Comparison of ENCODE assay signal across 8 cellular contexts in the genomic region with DNA sequence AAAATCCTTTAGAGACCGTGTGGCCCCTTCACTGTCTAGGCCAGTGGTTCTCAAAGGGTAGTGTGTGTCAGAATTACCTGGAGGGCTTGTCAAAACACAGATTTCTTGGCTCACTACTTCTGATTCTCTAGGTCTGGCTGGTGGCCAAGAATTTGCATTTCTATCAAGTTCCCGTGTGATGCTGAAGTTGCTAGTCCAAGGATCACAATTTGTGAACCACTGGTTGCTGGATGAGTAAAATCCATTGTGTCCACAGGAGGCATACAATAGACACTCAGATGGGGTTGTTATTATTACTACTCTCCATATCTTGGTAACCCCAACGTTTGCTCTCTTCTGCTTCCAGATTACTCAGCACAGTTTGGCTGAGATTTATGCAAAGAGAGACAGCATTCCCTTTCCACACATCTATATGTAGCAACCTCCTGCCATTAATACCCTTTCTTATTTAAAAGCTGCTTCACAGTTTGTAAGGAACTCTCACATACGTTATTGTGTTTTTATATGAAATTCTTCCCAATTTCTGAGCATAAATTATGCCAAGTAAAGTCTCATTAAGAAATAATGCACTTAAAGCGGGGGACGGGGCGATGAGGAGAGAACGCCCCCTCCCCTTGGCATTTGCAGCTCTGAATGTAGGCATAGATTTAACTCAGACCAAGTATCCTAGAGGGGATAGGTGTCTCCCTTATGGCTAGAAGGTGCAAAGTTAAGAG. TPM values are rescaled to one million over a fixed set of nuclear protein-coding genes. Genes with fewer than 3 reads are reported as not detected.
DNase-seq lines count a peak whose midpoint lies in the region; ATAC-seq and TF ChIP-seq lines count a peak whose summit lies in the region.

No MANE protein-coding gene starts in this region.

- peak overlapping the region; percentile 97 for H2AFZ ChIP-seq in IMR-90 (replicated peaks; ENCODE audit: low read length, poor library complexity)

- WGBS in IMR-90 (ENCODE audit: extremely low coverage in 2 of 2, insufficient read length in 1 of 2), 2 experiments: 63% methylated on average over 1 of the region's 8 CpGs; no CpG with 5 or more reads in 1 of the 2 experiments

- peak overlapping the region; percentile 48 for H3K14ac ChIP-seq in IMR-90 (replicated peaks; ENCODE audit: low read depth, low read length)

- no peak for ATAC-seq in CD4-positive, CD25-positive, alpha-beta regulatory T cell (ENCODE audit: low read depth in 2 of 2)
- ATAC-seq in IMR-90 (ENCODE audit: low read depth) (no peak), GM21515 (IDR thresholded peaks at IDR 0.05; ENCODE audit: unreplicated experiment) (no peak)
- ATAC-seq in activated T-helper 17 cell treated with anti-CD3 and anti-CD28 coated beads, Interleukin-2, amount 50 U/mL, for 72 hours (replicated peaks): peak; percentile 14

- peak overlapping the region; percentile 65 for H3K9ac ChIP-seq in IMR-90 (ENCODE audit: low read depth, low read length)

- H3K4ac ChIP-seq in IMR-90 (ENCODE audit: low read depth, low read length): peak overlapping the region; percentile 41

- intact Hi-C loops in IMR-90 (cut with micrococcal nuclease): loop anchor here (1.0 to 5.0 kb wide), 2 partner anchors 85 to 105 kb away; no protein-coding TSS in a partner anchor

- TF ChIP-seq CTCF in IMR-90 (conservative IDR thresholded peaks at IDR 0.05; ENCODE audit: low read depth, low read length): 0 out of 2 replicates have a peak, but pooled peaks have one; percentile 4

- no peaks in the 10 kb centered on the region for H3K36me3 Mint-ChIP-seq in CD4-positive, CD25-positive, alpha-beta regulatory T cell
- no peaks in the 10 kb centered on the region for H3K36me3 Mint-ChIP-seq in activated T-helper 17 cell treated with anti-CD3 and anti-CD28 coated beads, Interleukin-2, amount 50 U/mL, for 72 hours (ENCODE audit: low read depth)

- peak overlapping the region; percentile 32 to 51; a peak in 2 of 4 replicates for H4K8ac ChIP-seq in IMR-90 (ENCODE audit: low read depth in 2 of 2, low read length in 2 of 2)

- no peaks in the 10 kb centered on the region for H3K79me1 ChIP-seq in IMR-90 (ENCODE audit: low read depth in 1 of 2, low read length in 2 of 2)

- in situ Hi-C loops in IMR-90 (cut with MboI; ENCODE audit: low sequenced_read_pairs): no loop called here

- POLR2A ChIA-PET in IMR-90 (lab: Charles Lee; ENCODE audit: unreplicated experiment): interaction anchor here (1.0 kb wide), 1 partner anchor 41 kb away, joined by 4 read pairs; no protein-coding TSS in a partner anchor

- no peak for TF ChIP-seq RAD21 in IMR-90 (IDR thresholded peaks at IDR 0.05; ENCODE audit: low read length)

- H2AK5ac ChIP-seq in IMR-90 (ENCODE audit: low read depth, low read length): no peak overlapping the region

- H2BK5ac ChIP-seq in IMR-90 (ENCODE audit: low read depth, low read length, poor library complexity, severe bottlenecking): no peak overlapping the region

- H3K27ac ChIP-seq in CD4-positive, CD25-positive, alpha-beta regulatory T cell (ENCODE audit: insufficient read depth, low read length, poor library complexity, severe bottlenecking): no peak overlapping the region
- H3K27ac ChIP-seq in IMR-90 (ENCODE audit: insufficient read depth, low read length) (no peak overlapping the region; the same call in 1 of the 2 replicates), skin epidermis (peak overlapping the region in 12 of 21 experiments; percentile 18 to 64 (median 42))

- no peaks in the 10 kb centered on the region for H3K9me3 ChIP-seq in CD4-positive, CD25-positive, alpha-beta regulatory T cell (ENCODE audit: control insufficient read depth in 2 of 2, low read length in 2 of 2)
- H3K9me3 ChIP-seq in IMR-90 (ENCODE audit: control insufficient read depth, insufficient read depth, low read length): no peaks in the 10 kb centered on the region

- peak overlapping the region; percentile 95 for H3K4me2 ChIP-seq in IMR-90 (ENCODE audit: low read depth, low read length)

- dilution Hi-C loops in IMR-90 (cut with HindIII; ENCODE audit: low sequenced_read_pairs, unreplicated experiment): no loop called here

- peak overlapping the region; percentile 11; the same call in 1 of the 2 replicates for H3K18ac ChIP-seq in IMR-90 (ENCODE audit: low read depth, low read length)

- peak overlapping the region; percentile 6 for H3K4me3 ChIP-seq in CD4-positive, CD25-positive, alpha-beta regulatory T cell (ENCODE audit: low read depth, low read length)
- peak overlapping the region; percentile 90 for H3K4me3 ChIP-seq in IMR-90 (ENCODE audit: insufficient read depth, low read depth, low read length)
- peak overlapping the region; percentile 58 for H3K4me3 ChIP-seq in iPS-11a (ENCODE audit: low read depth, low read length)
- H3K4me3 ChIP-seq in skin epidermis: peak overlapping the region; percentile 40 to 56 (median 47)

- peak overlapping the region; percentile 40; the same call in 1 of the 2 replicates for H2BK20ac ChIP-seq in IMR-90 (ENCODE audit: low read depth, low read length)

- no peak overlapping the region; the same call in 2 of the 3 replicates for H2BK15ac ChIP-seq in IMR-90 (ENCODE audit: low read depth, low read length)

- peaks cover 47% of the 10 kb centered on the region for H3K27me3 ChIP-seq in CD4-positive, CD25-positive, alpha-beta regulatory T cell (ENCODE audit: control insufficient read depth, insufficient read depth, low read length)
- H3K27me3 ChIP-seq in IMR-90 (ENCODE audit: control insufficient read depth, insufficient read depth, low read length): no peaks in the 10 kb centered on the region

- no TSS peak for BruUV-seq in IMR-90 (replicated peaks; lab: Mats Ljungman, UMichigan)

- H4K91ac ChIP-seq in IMR-90 (ENCODE audit: insufficient read depth, low read depth, low read length): no peak overlapping the region

- DNase-seq in CD4-positive, CD25-positive, alpha-beta regulatory T cell: no peak
- peak; percentile 43 for DNase-seq in IMR-90
- no peak for DNase-seq in C1 segment of cervical spinal cord (lab: John Stamatoyannopoulos, UW)
- DNase-seq in COR-L47 (lab: John Stamatoyannopoulos, UW): no peak

- no peak for TF ChIP-seq POLR2A in IMR-90 (IDR thresholded peaks at IDR 0.05; ENCODE audit: low read depth, low read length)

- H3K9me1 ChIP-seq in IMR-90 (ENCODE audit: insufficient read depth, low read length): peaks cover 8% of the 10 kb centered on the region; the same call in 1 of the 2 replicates

- peaks cover 73% of the 10 kb centered on the region for H3K27me3 Mint-ChIP-seq in CD4-positive, CD25-positive, alpha-beta regulatory T cell
- peaks cover 9% of the 10 kb centered on the region for H3K27me3 Mint-ChIP-seq in activated T-helper 17 cell treated with anti-CD3 and anti-CD28 coated beads, Interleukin-2, amount 50 U/mL, for 72 hours

- peak overlapping the region; percentile 71; the same call in 1 of the 2 replicates for H2BK120ac ChIP-seq in IMR-90 (ENCODE audit: low read depth, low read length)

- peaks cover 0 to 27% (median 22%) of the 10 kb centered on the region in 4 donors for H3K4me1 Mint-ChIP-seq in CD4-positive, CD25-positive, alpha-beta regulatory T cell
- H3K4me1 Mint-ChIP-seq in activated T-helper 17 cell treated with anti-CD3 and anti-CD28 coated beads, Interleukin-2, amount 50 U/mL, for 72 hours: peaks cover 20% of the 10 kb centered on the region

- peaks cover 28% of the 10 kb centered on the region for H3K4me1 ChIP-seq in CD4-positive, CD25-positive, alpha-beta regulatory T cell (ENCODE audit: control insufficient read depth, insufficient read depth, low read length, poor library complexity, severe bottlenecking)
- H3K4me1 ChIP-seq in IMR-90 (ENCODE audit: control insufficient read depth, insufficient read depth, low read length): peaks cover 14% of the 10 kb centered on the region

- peak overlapping the region; percentile 14 to 91 (median 80) for H3K4me3 Mint-ChIP-seq in CD4-positive, CD25-positive, alpha-beta regulatory T cell
- H3K4me3 Mint-ChIP-seq in activated T-helper 17 cell treated with anti-CD3 and anti-CD28 coated beads, Interleukin-2, amount 50 U/mL, for 72 hours: peak overlapping the region; percentile 85

- peaks cover 0 to 3% (median 0%) of the 10 kb centered on the region in 7 donors for H3K9me3 Mint-ChIP-seq in CD4-positive, CD25-positive, alpha-beta regulatory T cell
- H3K9me3 Mint-ChIP-seq in activated T-helper 17 cell treated with anti-CD3 and anti-CD28 coated beads, Interleukin-2, amount 50 U/mL, for 72 hours: no peaks in the 10 kb centered on the region

- peak overlapping the region; percentile 59; the same call in 1 of the 2 replicates for H3K56ac ChIP-seq in IMR-90 (ENCODE audit: extremely low read depth, insufficient read depth, low read length)

- H3K23ac ChIP-seq in IMR-90 (ENCODE audit: low read depth, low read length): peak overlapping the region; percentile 68

- no peaks in the 10 kb centered on the region for H3K36me3 ChIP-seq in CD4-positive, CD25-positive, alpha-beta regulatory T cell (ENCODE audit: control insufficient read depth, insufficient read depth, low read length)
- no peaks in the 10 kb centered on the region for H3K36me3 ChIP-seq in IMR-90 (ENCODE audit: control insufficient read depth, insufficient read depth, low read length)

- H2AK9ac ChIP-seq in IMR-90 (replicated peaks; ENCODE audit: low read depth, low read length, poor library complexity): peak overlapping the region; percentile 67

- CTCF ChIA-PET in IMR-90 (lab: Yijun Ruan, JAX): no interaction called here

- peak overlapping the region; percentile 55 for H4K5ac ChIP-seq in IMR-90 (ENCODE audit: low read depth, low read length)

- H4K20me1 ChIP-seq in IMR-90 (ENCODE audit: insufficient read depth, low read length): no peaks in the 10 kb centered on the region; the same call in 1 of the 2 replicates

- peak overlapping the region in 1 of 3 donors; percentile 3 for H3K27ac Mint-ChIP-seq in CD4-positive, CD25-positive, alpha-beta regulatory T cell
- H3K27ac Mint-ChIP-seq in activated T-helper 17 cell treated with anti-CD3 and anti-CD28 coated beads, Interleukin-2, amount 50 U/mL, for 72 hours: no peak overlapping the region

TF ChIP-seq in IMR-90, 13 proteins besides CTCF, POLR2A, EP300 and RAD21 (continues in another document):
- TF ChIP-seq SMC3 (IDR thresholded peaks at IDR 0.05; ENCODE audit: low read depth, low read length): no peak

RNA-seq across cellular contexts. Expression of a gene that starts 0.7 kb away (rescaled TPM):
- total RNA-seq in CD4-positive, CD25-positive, alpha-beta regulatory T cell: 1.8 TPM
- polyA plus RNA-seq in CD4-positive, CD25-positive, alpha-beta regulatory T cell: under 1 TPM; 0.22 to 0.37 (median 0.28) TPM
- total RNA-seq in IMR-90 (2012; rRNA removed): 2.0 and 2.2 TPM in 2 replicates
- polyA plus RNA-seq in IMR-90 (2012; rRNA removed): 4.2 and 4.6 TPM in 2 replicates
- 4.5 and 5.0 TPM in 2 replicates for polyA plus RNA-seq in IMR-90 (2012; cell fraction: cytosol; rRNA removed)
- polyA plus RNA-seq in IMR-90 (2012; cell fraction: nucleus; rRNA removed; ENCODE audit: low replicate concordance): 4.4 and 7.7 TPM in 2 replicates
- 1 to 10 TPM; 2.6 to 3.5 TPM for total RNA-seq in activated T-helper 17 cell treated with anti-CD3 and anti-CD28 coated beads, Interleukin-2, amount 50 U/mL, for 72 hours

RNA-seq across cellular contexts. Expression of a gene that starts 15.5 kb away (rescaled TPM):
- total RNA-seq in CD4-positive, CD25-positive, alpha-beta regulatory T cell: 15.7 TPM
- 1 to 10 TPM; 3.2 to 5.9 (median 5.1) TPM for polyA plus RNA-seq in CD4-positive, CD25-positive, alpha-beta regulatory T cell
- total RNA-seq in IMR-90 (2012; rRNA removed): 18.3 and 19.2 TPM in 2 replicates
- 7.2 and 8.0 TPM in 2 replicates for polyA plus RNA-seq in IMR-90 (2012; rRNA removed)
- 2.9 and 3.2 TPM in 2 replicates for polyA plus RNA-seq in IMR-90 (2012; cell fraction: cytosol; rRNA removed)
- polyA plus RNA-seq in IMR-90 (2012; cell fraction: nucleus; rRNA removed; ENCODE audit: low replicate concordance): 1.8 and 5.1 TPM in 2 replicates
- total RNA-seq in activated T-helper 17 cell treated with anti-CD3 and anti-CD28 coated beads, Interleukin-2, amount 50 U/mL, for 72 hours: 1 to 10 TPM; 9.8 to 10.0 TPM

Comparison
In these comparisons a context has a peak if more than half of its experiments do, and no peak if none do; other contexts are left out.
1. H3K27ac ChIP-seq: peak in skin epidermis (12 of 21); none in CD4-positive, CD25-positive, alpha-beta regulatory T cell (single experiment) and IMR-90 (single experiment).
2. H3K4me3 ChIP-seq: peak in every context shown above with its lines; median percentile 90 in IMR-90; 58 in iPS-11a; 47 in skin epidermis; 6 in CD4-positive, CD25-positive, alpha-beta regulatory T cell.